Comparison of ENCODE assay signal across 1 cellular context in genomic region chr21:46406001-46406400, GRCh38.
TF ChIP-seq lines count a peak whose summit lies in the region.

No MANE protein-coding gene starts in this region.

TF ChIP-seq in K562, 482 proteins besides CTCF, POLR2A, EP300 and RAD21:
- TF ChIP-seq NR2C1 (IDR thresholded peaks at IDR 0.05) (no peak), NR2C1 (tag; IDR thresholded peaks at IDR 0.05) (no peak), ZNF583 (CRISPR knock-in tag; IDR thresholded peaks at IDR 0.05) (no peak), ZNF277 (CRISPR knock-in tag; IDR thresholded peaks at IDR 0.05; ENCODE audit: borderline replicate concordance) (peak; percentile 26; the same call in 1 of the 2 replicates), DEAF1 (CRISPR knock-in tag; IDR thresholded peaks at IDR 0.05) (no peak), CBX3 (IDR thresholded peaks at IDR 0.05; ENCODE audit: borderline replicate concordance in 1 of 2, low read length in 2 of 2) (no peak), BDP1 (IDR thresholded peaks at IDR 0.05; ENCODE audit: insufficient read depth, insufficient read length) (no peak), ZC3H8 (IDR thresholded peaks at IDR 0.05) (no peak)
